Comparison of ENCODE assay signal across 8 cellular contexts in genomic region chr2:161273038-161273760, GRCh38. TPM values are rescaled to one million over a fixed set of nuclear protein-coding genes. Genes with fewer than 3 reads are reported as not detected.
DNase-seq lines count a peak whose midpoint lies in the region; ATAC-seq and TF ChIP-seq lines count a peak whose summit lies in the region.

No MANE protein-coding gene starts in this region.

- H3K27me3 ChIP-seq in cardiac muscle cell = no peaks in the 10 kb centered on the region

- CTCF ChIA-PET in OCI-LY7 (lab: Charles Lee; ENCODE audit: unreplicated experiment) = interaction anchor here (0.6 to 1.3 kb wide), 2 partner anchors 54 to 209 kb away, joined by 3 read pairs; no protein-coding TSS in a partner anchor

- H3K36me3 Mint-ChIP-seq in chondrocyte (ENCODE audit: low read depth) = no peaks in the 10 kb centered on the region

- no peaks in the 10 kb centered on the region for H3K4me1 Mint-ChIP-seq in chondrocyte (ENCODE audit: low read depth)

- no peaks in the 10 kb centered on the region for H3K79me2 ChIP-seq in OCI-LY7 (ENCODE audit: insufficient read depth, low read depth, low read length)

- H3K27ac ChIP-seq in cardiac muscle cell (no peak overlapping the region), OCI-LY7 (ENCODE audit: low read depth, low read length, poor library complexity, severe bottlenecking) (no peak overlapping the region)

- no peaks in the 10 kb centered on the region for H3K9me3 Mint-ChIP-seq in chondrocyte (ENCODE audit: low read depth)

- H4K20me1 ChIP-seq in OCI-LY7 (ENCODE audit: insufficient read depth, low read length) = no peaks in the 10 kb centered on the region

- TF ChIP-seq CTCF in cardiac muscle cell (IDR thresholded peaks at IDR 0.05; ENCODE audit: low read depth, low read length) (peak; percentile 60), OCI-LY7 (conservative IDR thresholded peaks at IDR 0.05; ENCODE audit: low read length) (peak; percentile 96), chondrocyte (IDR thresholded peaks at IDR 0.05) (peak; percentile 93)

- no peak overlapping the region for H3K4me2 ChIP-seq in OCI-LY7 (ENCODE audit: low read length)

- DNase-seq in cardiac muscle cell (ENCODE audit: low read depth in 1 of 2, low spot score in 1 of 2) = peak; percentile 75 to 76
- no peak for DNase-seq in left cardiac atrium
- peak; percentile 16 for DNase-seq in HuH-7.5 (ENCODE audit: low spot score)
- DNase-seq in OCI-LY7 (ENCODE audit: low spot score) = peak; percentile 78
- DNase-seq in chondrocyte (ENCODE audit: low spot score) = no peak
- peak; percentile 60 for DNase-seq in midbrain (lab: John Stamatoyannopoulos, UW)
- DNase-seq in mesenteric fat pad (ENCODE audit: low spot score) = no peak

- BruUV-seq in OCI-LY7 (replicated peaks; lab: Mats Ljungman, UMichigan) = no TSS peak

- intact Hi-C loops in left cardiac atrium (cut with DNase I) = loop anchor here (5.0 to 10.0 kb wide), 2 partner anchors 48 to 51 kb away; no protein-coding TSS in a partner anchor
- intact Hi-C loops in OCI-LY7 (cut with micrococcal nuclease; ENCODE audit: unreplicated experiment) = loop anchor here (1.0 to 10.0 kb wide), 3 partner anchors 22 to 1188 kb away; no protein-coding TSS in a partner anchor

- no peaks in the 10 kb centered on the region for H3K36me3 ChIP-seq in cardiac muscle cell
- no peaks in the 10 kb centered on the region for H3K36me3 ChIP-seq in OCI-LY7 (ENCODE audit: insufficient read depth, low read length)

- no peak overlapping the region for H3K4me3 ChIP-seq in cardiac muscle cell
- H3K4me3 ChIP-seq in OCI-LY7 (ENCODE audit: low read depth, low read length, poor library complexity, severe bottlenecking) = no peak overlapping the region

- no peaks in the 10 kb centered on the region for H3K27me3 Mint-ChIP-seq in chondrocyte (ENCODE audit: low read depth)

- ATAC-seq in left cardiac atrium (no peak), GM21515 (IDR thresholded peaks at IDR 0.05; ENCODE audit: unreplicated experiment) (peak; percentile 73)

- H3K4me1 ChIP-seq in cardiac muscle cell (ENCODE audit: low read depth) = no peaks in the 10 kb centered on the region
- H3K4me1 ChIP-seq in OCI-LY7 (ENCODE audit: insufficient read depth, low read length, poor library complexity, severe bottlenecking) = no peaks in the 10 kb centered on the region

- POLR2A ChIA-PET in OCI-LY7 (lab: Charles Lee) = interaction anchor here (0.7 to 1.2 kb wide), 3 partner anchors 47 to 59 kb away, joined by 3 to 6 read pairs (median 3); no protein-coding TSS in a partner anchor

- no peak overlapping the region for H2AFZ ChIP-seq in OCI-LY7 (ENCODE audit: low read length)

- no peak overlapping the region for H3K27ac Mint-ChIP-seq in chondrocyte (ENCODE audit: unreplicated experiment)

- H3K9me2 ChIP-seq in OCI-LY7 (ENCODE audit: insufficient read depth, low read length) = no peaks in the 10 kb centered on the region

- H3K9me3 ChIP-seq in cardiac muscle cell (ENCODE audit: low read depth) = no peaks in the 10 kb centered on the region
- H3K9me3 ChIP-seq in OCI-LY7 (ENCODE audit: low read length) = no peaks in the 10 kb centered on the region

- H3K4me3 Mint-ChIP-seq in chondrocyte (ENCODE audit: unreplicated experiment) = no peak overlapping the region

RNA-seq across cellular contexts. Expression of gene PSMD14, which starts 35.0 kb away (rescaled TPM):
- total RNA-seq in cardiac muscle cell (31.9 and 56.7 TPM in 2 replicates), left cardiac atrium (10 to 100 TPM; 35.0 to 46.1 TPM), OCI-LY7 (2022) (72.3 and 84.3 TPM in 2 replicates), chondrocyte (48.5 to 62.5 TPM (median 48.9 TPM) in 3 replicates), mesenteric fat pad (50.3 TPM)
- polyA plus RNA-seq in cardiac muscle cell = 69.2 and 79.6 TPM in 2 replicates
- total RNA-seq in OCI-LY7 (2014; rRNA removed; shearing (Covaris generic)) = 49.2 and 65.6 TPM in 2 replicates

Comparison
In these comparisons a context has a peak if more than half of its experiments do, and no peak if none do; other contexts are left out.
1. DNase-seq: peak in cardiac muscle cell (2 of 2), HuH-7.5 (single experiment), OCI-LY7 (single experiment) and midbrain (single experiment); none in left cardiac atrium (single experiment), chondrocyte (single experiment) and mesenteric fat pad (single experiment).
2. Peak in every context shown above with its lines, with median percentiles within 50 percentile points of each other: CTCF ChIP-seq.